In the genomic region with DNA sequence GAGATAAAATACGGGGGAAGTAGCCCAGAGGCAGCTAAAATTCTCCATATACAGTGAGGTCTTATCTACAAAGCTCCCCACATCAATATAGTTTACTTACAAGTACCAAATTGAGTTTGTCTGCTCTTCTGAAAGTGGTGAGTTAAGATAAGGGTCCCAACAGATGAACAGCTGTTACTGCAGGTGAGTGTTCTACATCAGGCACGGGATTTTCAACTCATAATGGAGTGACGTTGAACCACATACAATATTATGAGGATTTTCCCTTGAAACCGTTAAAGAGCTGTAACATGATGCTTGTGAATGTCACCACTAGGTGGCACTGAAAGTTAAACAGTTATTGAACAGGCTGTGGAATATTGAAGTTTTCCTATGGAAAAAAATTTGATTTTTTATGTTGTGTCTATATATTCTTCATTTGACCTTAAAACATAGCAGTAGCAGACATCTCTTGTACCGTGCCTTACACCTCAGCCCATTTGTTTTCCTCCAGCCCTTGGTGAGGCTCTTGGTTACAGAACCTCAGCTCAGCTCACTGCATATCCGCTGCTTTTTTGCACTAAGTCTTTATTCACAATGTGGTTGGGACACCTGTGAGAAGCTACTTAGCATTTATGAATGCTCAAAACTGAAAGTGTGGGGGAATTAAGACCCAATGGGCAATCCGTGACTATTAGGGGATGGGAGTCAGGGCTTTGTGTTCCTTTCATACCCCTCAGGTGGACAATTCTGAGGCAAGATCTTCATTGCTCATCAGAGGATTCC, we compare ENCODE assay signal across 1 cellular context.
TF ChIP-seq lines count a peak whose summit lies in the region.

No MANE protein-coding gene starts in this region.

TF ChIP-seq in H1, 55 proteins besides CTCF, POLR2A, EP300 and RAD21:
- TF ChIP-seq TBP (IDR thresholded peaks at IDR 0.05; ENCODE audit: low read depth, low read length), result no peak
- peak in 1 of 2 experiments; percentile 74; a peak in 1 of 4 replicates for TF ChIP-seq HDAC2 (IDR thresholded peaks at IDR 0.05; ENCODE audit: borderline replicate concordance in 1 of 2, low read depth in 2 of 2, low read length in 2 of 2)
- no peak for TF ChIP-seq RNF2 (IDR thresholded peaks at IDR 0.05; ENCODE audit: borderline replicate concordance, low read depth, low read length, missing control alignments, poor library complexity, severe bottlenecking)
- TF ChIP-seq KDM1A (IDR thresholded peaks at IDR 0.05; ENCODE audit: borderline replicate concordance, low read length), result peak; percentile 51; the same call in 1 of the 2 replicates
- no peak for TF ChIP-seq ZNF274 (IDR thresholded peaks at IDR 0.05; ENCODE audit: borderline replicate concordance, extremely low read depth, low read length)
- no peak for TF ChIP-seq BCL11A (IDR thresholded peaks at IDR 0.05; ENCODE audit: low read depth in 2 of 2, low read length in 2 of 2)
- TF ChIP-seq CHD2 (IDR thresholded peaks at IDR 0.05; ENCODE audit: low read length), result no peak
- TF ChIP-seq BRCA1 (IDR thresholded peaks at IDR 0.05; ENCODE audit: low read depth, low read length), result no peak
- no peak for TF ChIP-seq EZH2 (IDR thresholded peaks at IDR 0.05; ENCODE audit: low read depth, low read length, severe bottlenecking)
- TF ChIP-seq, protein P1, sequence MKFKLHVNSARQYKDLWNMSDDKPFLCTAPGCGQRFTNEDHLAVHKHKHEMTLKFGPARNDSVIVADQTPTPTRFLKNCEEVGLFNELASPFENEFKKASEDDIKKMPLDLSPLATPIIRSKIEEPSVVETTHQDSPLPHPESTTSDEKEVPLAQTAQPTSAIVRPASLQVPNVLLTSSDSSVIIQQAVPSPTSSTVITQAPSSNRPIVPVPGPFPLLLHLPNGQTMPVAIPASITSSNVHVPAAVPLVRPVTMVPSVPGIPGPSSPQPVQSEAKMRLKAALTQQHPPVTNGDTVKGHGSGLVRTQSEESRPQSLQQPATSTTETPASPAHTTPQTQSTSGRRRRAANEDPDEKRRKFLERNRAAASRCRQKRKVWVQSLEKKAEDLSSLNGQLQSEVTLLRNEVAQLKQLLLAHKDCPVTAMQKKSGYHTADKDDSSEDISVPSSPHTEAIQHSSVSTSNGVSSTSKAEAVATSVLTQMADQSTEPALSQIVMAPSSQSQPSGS (IDR thresholded peaks at IDR 0.05; ENCODE audit: low read length), result no peak
TF ChIP-seq in H1: peak in this region for 2.
